In the genomic region with DNA sequence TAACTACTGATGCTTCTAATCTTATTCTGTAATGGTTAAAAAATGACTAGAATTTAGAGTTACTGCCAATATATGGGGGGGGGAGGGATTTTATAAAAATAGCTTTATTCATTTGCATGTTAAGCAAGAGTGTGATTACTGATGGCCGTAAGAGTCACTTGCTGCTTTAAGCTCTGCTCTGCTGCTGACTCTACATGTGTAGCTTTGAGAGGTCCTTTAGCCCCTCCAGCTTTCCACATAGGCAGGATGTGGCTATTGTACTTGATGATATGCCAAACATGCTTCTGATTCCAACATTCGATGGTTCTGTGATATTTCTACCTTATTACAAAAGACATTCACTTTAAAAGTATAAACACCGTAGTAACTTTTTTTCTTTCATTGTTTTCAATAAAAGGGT, we compare ENCODE assay signal across 8 cellular contexts.
DNase-seq lines count a peak whose midpoint lies in the region; FAIRE-seq and TF ChIP-seq lines count a peak whose summit lies in the region.
"Not testable (repeated sequence)": the region's sequence is repeated elsewhere in the genome, so short reads cannot be mapped to it uniquely, and the experiment has no call there.

No MANE protein-coding gene starts in this region.

- not testable (repeated sequence) for H3K4me1 ChIP-seq in ACC112 (ENCODE audit: control insufficient read depth, insufficient read depth, low read length, unreplicated experiment); endothelial cell of umbilical vein (ENCODE audit: control insufficient read depth, extremely low read depth, insufficient read depth, low read length)

- FAIRE-seq in endothelial cell of umbilical vein (lab: Jason Lieb, UNC): not testable (repeated sequence)

- not testable (repeated sequence) for TF ChIP-seq CTCF in astrocyte of the cerebellum (IDR thresholded peaks at IDR 0.05; ENCODE audit: low read depth, low read length, missing control alignments); endothelial cell of umbilical vein (IDR thresholded peaks at IDR 0.05; ENCODE audit: extremely low read depth in 1 of 2, insufficient read depth in 1 of 2, low read depth in 1 of 2, low read length in 2 of 2); retinal pigment epithelial cell (conservative IDR thresholded peaks at IDR 0.05; ENCODE audit: low read depth, low read length)

- H3K79me2 ChIP-seq in ACC112 (ENCODE audit: control insufficient read depth, insufficient read depth, low read length, unreplicated experiment); endothelial cell of umbilical vein (ENCODE audit: control insufficient read depth, insufficient read depth, low read length): not testable (repeated sequence)

- H3K9me1 ChIP-seq in endothelial cell of umbilical vein (replicated peaks; ENCODE audit: control insufficient read depth, extremely low read depth, insufficient read depth, low read length): not testable (repeated sequence)

- not testable (repeated sequence) for H3K9ac ChIP-seq in endothelial cell of umbilical vein (replicated peaks; ENCODE audit: extremely low read depth, insufficient read depth, low read length)

- DNase-seq in GM03348 (ENCODE audit: low spot score) (peak; percentile 6), MG63 (peak; percentile 5), NCI-H226 (peak; percentile 12), astrocyte of the cerebellum (ENCODE audit: low read depth) (peak; percentile 31), endothelial cell of umbilical vein (ENCODE audit: low read depth, low spot score) (peak; percentile 16), fibroblast of the conjunctiva (ENCODE audit: low read depth) (peak; percentile 13), retinal pigment epithelial cell (ENCODE audit: low read depth) (peak; percentile 34)

- intact Hi-C loops in endothelial cell of umbilical vein (cut with micrococcal nuclease): not testable (repeated sequence)

- BruUV-seq in endothelial cell of umbilical vein (replicated peaks; lab: Mats Ljungman, UMichigan): not testable (repeated sequence)

- H3K27ac ChIP-seq in ACC112 (ENCODE audit: low read depth, low read length): peak overlapping the region; percentile 41
- H3K27ac ChIP-seq in endothelial cell of umbilical vein (ENCODE audit: insufficient read depth, low read depth, low read length): not testable (repeated sequence)

- CTCF ChIA-PET in endothelial cell of umbilical vein (lab: Charles Lee): not testable (repeated sequence)

- in situ Hi-C loops in astrocyte of the cerebellum (cut with HindIII; ENCODE audit: low sequenced_read_pairs): not testable (repeated sequence)

- H4K20me1 ChIP-seq in endothelial cell of umbilical vein (replicated peaks; ENCODE audit: control insufficient read depth, extremely low read depth, insufficient read depth, low read length): not testable (repeated sequence)

- TF ChIP-seq POLR2A in endothelial cell of umbilical vein (IDR thresholded peaks at IDR 0.05; ENCODE audit: low read depth, low read length): not testable (repeated sequence)

- POLR2A ChIA-PET in endothelial cell of umbilical vein (lab: Charles Lee): not testable (repeated sequence)

- not testable (repeated sequence) for H3K9me3 ChIP-seq in MG63; endothelial cell of umbilical vein (replicated peaks; ENCODE audit: control insufficient read depth, insufficient read depth, low read length)

- not testable (repeated sequence) for H3K27me3 ChIP-seq in ACC112 (ENCODE audit: insufficient read depth, low read length); MG63; endothelial cell of umbilical vein (ENCODE audit: control insufficient read depth in 2 of 2, insufficient read depth in 2 of 2, low read length in 2 of 2)

- not testable (repeated sequence) for H3K4me3 ChIP-seq in ACC112 (ENCODE audit: low read depth, low read length); MG63; astrocyte of the cerebellum (ENCODE audit: low read depth, low read length); endothelial cell of umbilical vein (replicated peaks in 1 of 3; ENCODE audit: insufficient read depth in 1 of 3, low read depth in 1 of 3, low read length in 3 of 3); retinal pigment epithelial cell (ENCODE audit: low read length)

- not testable (repeated sequence) for H3K36me3 ChIP-seq in ACC112 (ENCODE audit: insufficient read depth, low read length); MG63; endothelial cell of umbilical vein (ENCODE audit: control insufficient read depth in 2 of 2, extremely low read depth in 1 of 2, insufficient read depth in 2 of 2, low read length in 2 of 2)

- peak overlapping the region; percentile 93 for H2AFZ ChIP-seq in ACC112 (ENCODE audit: low read length, unreplicated experiment)
- not testable (repeated sequence) for H2AFZ ChIP-seq in endothelial cell of umbilical vein (ENCODE audit: low read depth, low read length)

- not testable (repeated sequence) for H3K4me2 ChIP-seq in endothelial cell of umbilical vein (ENCODE audit: insufficient read depth, low read length)

- dilution Hi-C loops in endothelial cell of umbilical vein (cut with MboI; ENCODE audit: extremely low pct_ligation_motif_present, low sequenced_read_pairs): not testable (repeated sequence)
